11 cellular contexts compared by ENCODE assay signal in the genomic region with DNA sequence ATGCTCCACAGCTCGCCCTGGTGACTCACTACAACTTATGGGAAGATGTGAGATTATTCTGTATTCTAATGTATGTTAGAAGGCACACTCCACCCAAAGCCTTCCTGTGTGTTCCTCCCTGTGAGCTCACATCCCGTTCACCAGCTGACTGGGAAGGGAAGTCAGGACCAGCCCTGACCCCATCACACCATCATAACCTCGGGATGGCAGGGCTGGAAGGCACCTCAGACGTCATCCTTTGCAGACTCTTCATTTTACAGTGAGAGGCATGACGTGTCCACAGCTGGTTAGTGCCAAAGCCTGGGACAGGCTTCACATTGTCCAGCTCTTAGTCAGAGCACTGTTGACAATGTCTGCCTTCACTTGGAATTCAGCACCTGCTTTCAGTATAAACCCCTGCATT.
DNase-seq lines count a peak whose midpoint lies in the region; ATAC-seq, FAIRE-seq and TF ChIP-seq lines count a peak whose summit lies in the region.
"Had no signal": no experiment of that assay in that cellular context is flagged by ENCODE, and none has a peak within 500 bp of the region (broad histone marks: within the 10 kb centered on the region; RNA-seq: fewer than 3 reads in every experiment).

No MANE protein-coding gene starts in this region.

- peak; percentile 81 for ATAC-seq in SK-N-SH treated with all-trans-retinoic acid at 6 μM for 48 hours
- ATAC-seq in GM19395 (IDR thresholded peaks at IDR 0.05; ENCODE audit: unreplicated experiment), result no peak

- H3K9me3 Mint-ChIP-seq in activated naive CD8-positive, alpha-beta T cell treated with anti-CD3 and anti-CD28 coated beads for 36 hours, result no peaks in the 10 kb centered on the region

- no peaks in the 10 kb centered on the region for H3K27me3 Mint-ChIP-seq in activated naive CD8-positive, alpha-beta T cell treated with anti-CD3 and anti-CD28 coated beads for 36 hours

- no peak for FAIRE-seq in GM12891 (lab: Jason Lieb, UNC)

- no peaks in the 10 kb centered on the region for H3K4me1 Mint-ChIP-seq in activated naive CD8-positive, alpha-beta T cell treated with anti-CD3 and anti-CD28 coated beads for 36 hours

- H3K4me3 Mint-ChIP-seq in activated naive CD8-positive, alpha-beta T cell treated with anti-CD3 and anti-CD28 coated beads for 36 hours, result no peak overlapping the region

- TF ChIP-seq CTCF in foreskin fibroblast (IDR thresholded peaks at IDR 0.05; ENCODE audit: low read depth, low read length), result no peak

- peak; percentile 85 for DNase-seq in Daoy (ENCODE audit: low read depth)
- peak; percentile 80 to 88 for DNase-seq in foreskin fibroblast
- DNase-seq in pulmonary artery endothelial cell (ENCODE audit: low read depth, low spot score), result peak; percentile 89
- no peak for DNase-seq in SKM-1 treated with dmso at 0.1 percent for 144 hours (lab: John Stamatoyannopoulos, UW; ENCODE audit: unreplicated experiment)
- DNase-seq in activated naive CD8-positive, alpha-beta T cell treated with anti-CD3 and anti-CD28 coated beads for 36 hours, result no peak
- DNase-seq in GM12891 (ENCODE audit: insufficient read length, low spot score), result no peak
- DNase-seq: DMS153, NCI-H1436 treated with DMSO at 0.1 percent for 48 hours, T-helper 9 cell had no signal

- H3K27ac Mint-ChIP-seq in activated naive CD8-positive, alpha-beta T cell treated with anti-CD3 and anti-CD28 coated beads for 36 hours, result no peak overlapping the region

- no peaks in the 10 kb centered on the region for H3K36me3 Mint-ChIP-seq in activated naive CD8-positive, alpha-beta T cell treated with anti-CD3 and anti-CD28 coated beads for 36 hours

- no peak overlapping the region for H3K4me3 ChIP-seq in foreskin fibroblast (ENCODE audit: low read depth in 1 of 2, low read length in 2 of 2)

- TF ChIP-seq POLR2A in GM12891 (IDR thresholded peaks at IDR 0.05; ENCODE audit: low read depth, low read length), result no peak

TF ChIP-seq in SK-N-SH treated with all-trans-retinoic acid at 6 μM for 48 hours, 23 proteins besides CTCF, POLR2A, EP300 and RAD21:
- 0 out of 2 replicates have a peak, but pooled peaks have one; percentile 36 for TF ChIP-seq TOX (CRISPR knock-in tag; IDR thresholded peaks at IDR 0.05; ENCODE audit: borderline replicate concordance)
- TF ChIP-seq TCF4 (CRISPR knock-in tag; IDR thresholded peaks at IDR 0.05; ENCODE audit: borderline replicate concordance), result no peak
- TF ChIP-seq ZNF565 (CRISPR knock-in tag; conservative IDR thresholded peaks at IDR 0.05; ENCODE audit: low read depth), result no peak
- TF ChIP-seq ZC3H10 (CRISPR knock-in tag; IDR thresholded peaks at IDR 0.05), result 0 out of 2 replicates have a peak, but pooled peaks have one; percentile 31
- no peak for TF ChIP-seq OSR1 (CRISPR knock-in tag; IDR thresholded peaks at IDR 0.05)
- TF ChIP-seq PPARA (CRISPR knock-in tag; IDR thresholded peaks at IDR 0.05; ENCODE audit: borderline replicate concordance), result no peak
- TF ChIP-seq RARB (CRISPR knock-in tag; IDR thresholded peaks at IDR 0.05), result no peak

TF ChIP-seq in GM12891, 5 proteins besides CTCF, POLR2A, EP300 and RAD21:
- TF ChIP-seq SPI1 (IDR thresholded peaks at IDR 0.05; ENCODE audit: low read depth, low read length), result no peak
- TF ChIP-seq TAF1 (IDR thresholded peaks at IDR 0.05; ENCODE audit: low read depth, low read length), result no peak
- TF ChIP-seq POU2F2 (IDR thresholded peaks at IDR 0.05; ENCODE audit: low read depth, low read length), result no peak
- TF ChIP-seq PAX5 (IDR thresholded peaks at IDR 0.05; ENCODE audit: insufficient read depth, low read length, severe bottlenecking), result no peak
- no peak for TF ChIP-seq POLR2AphosphoS5 (IDR thresholded peaks at IDR 0.05; ENCODE audit: low read depth, low read length)
TF ChIP-seq in GM12891: peak in this region for 0.

Comparison
In these comparisons a context has a peak if more than half of its experiments do, and no peak if none do; other contexts are left out.
1. DNase-seq: peak in Daoy (single experiment), foreskin fibroblast (2 of 2) and pulmonary artery endothelial cell (single experiment); none in SKM-1 treated with dmso at 0.1 percent for 144 hours (single experiment), activated naive CD8-positive, alpha-beta T cell treated with anti-CD3 and anti-CD28 coated beads for 36 hours (single experiment) and GM12891 (single experiment).